Comparison of ENCODE assay signal across 14 cellular contexts in the genomic region with DNA sequence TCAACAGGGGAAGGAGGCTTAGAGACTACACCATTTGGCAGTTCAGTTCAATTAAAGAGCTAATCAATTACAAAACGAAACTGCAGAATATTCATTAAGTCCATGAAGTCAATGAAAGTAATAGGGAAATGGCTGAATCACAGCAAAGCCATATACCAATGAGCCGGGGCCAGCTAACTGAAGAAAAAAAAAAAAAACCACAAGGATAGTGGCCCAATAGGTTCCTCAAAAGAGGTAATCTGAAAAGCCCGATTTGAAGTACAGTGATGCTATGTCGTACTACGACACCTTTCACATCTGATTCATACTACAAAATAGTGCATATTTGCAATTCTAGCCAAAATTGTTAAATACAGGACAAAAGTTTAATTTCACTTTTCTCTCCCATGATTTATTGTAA. TPM values are rescaled to one million over a fixed set of nuclear protein-coding genes. Genes with fewer than 3 reads are reported as not detected.
DNase-seq lines count a peak whose midpoint lies in the region; ATAC-seq and TF ChIP-seq lines count a peak whose summit lies in the region.
"Had no signal": no experiment of that assay in that cellular context is flagged by ENCODE, and none has a peak within 500 bp of the region (broad histone marks: within the 10 kb centered on the region; RNA-seq: fewer than 3 reads in every experiment).

No MANE protein-coding gene starts in this region.

- peak overlapping the region; percentile 73 to 81 for H3K4me3 ChIP-seq in HCT116 (replicated peaks in 1 of 2; ENCODE audit: low read depth in 1 of 2, low read length in 2 of 2)

- BruUV-seq in HCT116 (replicated peaks; lab: Mats Ljungman, UMichigan), result no TSS peak

- peak overlapping the region; percentile 98; the same call in 1 of the 2 replicates for H3K27ac ChIP-seq in HCT116 (ENCODE audit: low read depth, low read length)

- TF ChIP-seq CTCF in HCT116 (IDR thresholded peaks at IDR 0.05 in 2 of 3, conservative IDR thresholded peaks at IDR 0.05 in 1 of 3; ENCODE audit: borderline replicate concordance in 1 of 3, insufficient read depth in 1 of 3, low read depth in 2 of 3, low read length in 2 of 3), result no peak
- no peak for TF ChIP-seq CTCF in mesothelial cell of epicardium (IDR thresholded peaks at IDR 0.05; ENCODE audit: unreplicated experiment)

- no peak for TF ChIP-seq POLR2A in HCT116 (IDR thresholded peaks at IDR 0.05; ENCODE audit: borderline replicate concordance, extremely low read depth, insufficient read depth, insufficient read length)

- DNase-seq in AML-193 (lab: John Stamatoyannopoulos, UW) (peak; percentile 43 to 50), HCT116 (ENCODE audit: low read depth, low spot score) (no peak), T-cell (no peak), mesothelial cell of epicardium (ENCODE audit: low spot score in 2 of 2, unreplicated experiment in 2 of 2) (no peak), NCI-H526 treated with DMSO at 0.1 percent for 48 hours (lab: John Stamatoyannopoulos, UW) (no peak), HuH-7 (ENCODE audit: low spot score) (no peak)
- DNase-seq in activated T-helper 2 cell treated with anti-CD3 and anti-CD28 coated beads, Interferon-gamma antibody, Interleukin-2, Interleukin-4, amounts not matched to agents 10 μg/mL and 5 μg/mL and 100 μg/mL, durations not matched to agents 14 hours and 24 hours and 36 hours (ENCODE audit: low spot score), result no peak
- DNase-seq: COR-L47; effector CD8-positive, alpha-beta T cell; hippocampal formation; NCI-H1092; NCI-H524 treated with DMSO at 0.1 percent for 48 hours; posterior cingulate gyrus had no signal

- H3K36me3 ChIP-seq in HCT116 (ENCODE audit: control insufficient read depth in 1 of 2, insufficient read depth in 2 of 2, low read length in 2 of 2), result 0 out of 4 replicates have a peak, but pooled peaks cover 0 to 4% of the 10 kb centered on the region in 2 experiments

- H3K9me3 ChIP-seq in HCT116 (ENCODE audit: control insufficient read depth in 1 of 2, insufficient read depth in 1 of 2, low read depth in 1 of 2, low read length in 2 of 2), result no peaks in the 10 kb centered on the region

- ATAC-seq in HCT116 (no peak), T-cell (replicated peaks in 1 of 4) (no peak), GM18909 (IDR thresholded peaks at IDR 0.05; ENCODE audit: poor library complexity, unreplicated experiment) (no peak)

- RAD21 ChIA-PET in HCT116 (lab: Charles Lee; ENCODE audit: low non-redundant PET in 1 of 2, low total read pairs in 2 of 2, uncharacterized antibody in 2 of 2, unreplicated experiment in 2 of 2), result interaction anchor here (0.6 to 1.0 kb wide), 2 partner anchors 13 to 66 kb away, joined by 3 to 4 read pairs; no protein-coding TSS in a partner anchor

- POLR2A ChIA-PET in HCT116 (lab: Charles Lee), result interaction anchor here (1.0 kb wide), 1 partner anchor 30 kb away, joined by 3 read pairs; no protein-coding TSS in a partner anchor
- POLR2A ChIA-PET in T-cell (lab: Charles Lee), result interaction anchor here in 1 of 2 donors (0.6 kb wide), 1 partner anchor 389 kb away, joined by 5 read pairs; no protein-coding TSS in a partner anchor

- peaks cover 98% of the 10 kb centered on the region for H3K79me2 ChIP-seq in HCT116 (ENCODE audit: insufficient read depth, low read length)

- peak overlapping the region; percentile 85 for H3K9ac ChIP-seq in HCT116 (ENCODE audit: low read length)

- H3K4me3 Mint-ChIP-seq in T-cell, result peak overlapping the region in 2 of 3 donors; percentile 22 to 93
- peak overlapping the region; percentile 26 for H3K4me3 Mint-ChIP-seq in mesothelial cell of epicardium
- H3K4me3 Mint-ChIP-seq in activated T-helper 2 cell treated with anti-CD3 and anti-CD28 coated beads, Interferon-gamma antibody, Interleukin-2, Interleukin-4, amounts not matched to agents 10 μg/mL and 5 μg/mL and 100 μg/mL, durations not matched to agents 14 hours and 24 hours and 36 hours (ENCODE audit: low read depth), result no peak overlapping the region

- CTCF ChIA-PET in HCT116 (lab: Charles Lee), result no interaction called here
- CTCF ChIA-PET in T-cell (lab: Charles Lee), result no interaction called here

- H3K4me2 ChIP-seq in HCT116 (ENCODE audit: low read length), result peak overlapping the region; percentile 87

- peaks cover 67 to 73% (median 68%) of the 10 kb centered on the region in 3 donors for H3K4me1 Mint-ChIP-seq in T-cell
- peaks cover 35% of the 10 kb centered on the region for H3K4me1 Mint-ChIP-seq in mesothelial cell of epicardium
- peaks cover 47% of the 10 kb centered on the region for H3K4me1 Mint-ChIP-seq in activated T-helper 2 cell treated with anti-CD3 and anti-CD28 coated beads, Interferon-gamma antibody, Interleukin-2, Interleukin-4, amounts not matched to agents 10 μg/mL and 5 μg/mL and 100 μg/mL, durations not matched to agents 14 hours and 24 hours and 36 hours (ENCODE audit: low read depth)

- intact Hi-C loops in HCT116 (cut with micrococcal nuclease), result loop anchor here (5.0 kb wide), 2 partner anchors 44 to 64 kb away; no protein-coding TSS in a partner anchor
- intact Hi-C loops in activated T-helper 2 cell treated with anti-CD3 and anti-CD28 coated beads, Interferon-gamma antibody, Interleukin-2, Interleukin-4, amounts not matched to agents 10 μg/mL and 5 μg/mL and 100 μg/mL, durations not matched to agents 14 hours and 24 hours and 36 hours (cut with micrococcal nuclease), result loop anchor here (5.0 to 10.0 kb wide), 5 partner anchors 64 to 419 kb away; a partner anchor contains a TSS

- H3K9me3 Mint-ChIP-seq in T-cell (no peaks in the 10 kb centered on the region), mesothelial cell of epicardium (no peaks in the 10 kb centered on the region)
- no peaks in the 10 kb centered on the region for H3K9me3 Mint-ChIP-seq in activated T-helper 2 cell treated with anti-CD3 and anti-CD28 coated beads, Interferon-gamma antibody, Interleukin-2, Interleukin-4, amounts not matched to agents 10 μg/mL and 5 μg/mL and 100 μg/mL, durations not matched to agents 14 hours and 24 hours and 36 hours

- H2AFZ ChIP-seq in HCT116 (ENCODE audit: low read depth, low read length, poor library complexity, severe bottlenecking), result no peak overlapping the region

- TF ChIP-seq RAD21 in HCT116 (IDR thresholded peaks at IDR 0.05; ENCODE audit: low read depth), result no peak

- H4K20me1 ChIP-seq in HCT116 (ENCODE audit: insufficient read depth), result peaks cover 5% of the 10 kb centered on the region; the same call in 1 of the 2 replicates

- no peak overlapping the region for H3K27ac Mint-ChIP-seq in T-cell
- no peak overlapping the region for H3K27ac Mint-ChIP-seq in mesothelial cell of epicardium
- H3K27ac Mint-ChIP-seq in activated T-helper 2 cell treated with anti-CD3 and anti-CD28 coated beads, Interferon-gamma antibody, Interleukin-2, Interleukin-4, amounts not matched to agents 10 μg/mL and 5 μg/mL and 100 μg/mL, durations not matched to agents 14 hours and 24 hours and 36 hours, result no peak overlapping the region

- peaks cover 52 to 80% of the 10 kb centered on the region in 2 experiments for H3K4me1 ChIP-seq in HCT116 (ENCODE audit: control insufficient read depth in 1 of 2, insufficient read depth in 2 of 2, low read length in 2 of 2)

- no peaks in the 10 kb centered on the region for H3K9me2 ChIP-seq in HCT116 (ENCODE audit: insufficient read depth)

- H3K36me3 Mint-ChIP-seq in T-cell (peaks cover 5% of the 10 kb centered on the region), mesothelial cell of epicardium (no peaks in the 10 kb centered on the region)
- peaks cover 6% of the 10 kb centered on the region for H3K36me3 Mint-ChIP-seq in activated T-helper 2 cell treated with anti-CD3 and anti-CD28 coated beads, Interferon-gamma antibody, Interleukin-2, Interleukin-4, amounts not matched to agents 10 μg/mL and 5 μg/mL and 100 μg/mL, durations not matched to agents 14 hours and 24 hours and 36 hours (ENCODE audit: low read depth)

- H3K27me3 Mint-ChIP-seq in T-cell, result no peaks in the 10 kb centered on the region
- H3K27me3 Mint-ChIP-seq in mesothelial cell of epicardium (ENCODE audit: low read depth), result no peaks in the 10 kb centered on the region
- H3K27me3 Mint-ChIP-seq in activated T-helper 2 cell treated with anti-CD3 and anti-CD28 coated beads, Interferon-gamma antibody, Interleukin-2, Interleukin-4, amounts not matched to agents 10 μg/mL and 5 μg/mL and 100 μg/mL, durations not matched to agents 14 hours and 24 hours and 36 hours (ENCODE audit: low read depth), result peaks cover 18% of the 10 kb centered on the region

- no peaks in the 10 kb centered on the region for H3K27me3 ChIP-seq in HCT116 (ENCODE audit: insufficient read depth, low read length)

TF ChIP-seq in HCT116, 20 proteins besides CTCF, POLR2A, EP300 and RAD21 (continues in another document):
- TF ChIP-seq CEBPB (IDR thresholded peaks at IDR 0.05; ENCODE audit: low read depth) (no peak), SIN3A (IDR thresholded peaks at IDR 0.05; ENCODE audit: low read depth) (no peak)
- TF ChIP-seq, protein P1, sequence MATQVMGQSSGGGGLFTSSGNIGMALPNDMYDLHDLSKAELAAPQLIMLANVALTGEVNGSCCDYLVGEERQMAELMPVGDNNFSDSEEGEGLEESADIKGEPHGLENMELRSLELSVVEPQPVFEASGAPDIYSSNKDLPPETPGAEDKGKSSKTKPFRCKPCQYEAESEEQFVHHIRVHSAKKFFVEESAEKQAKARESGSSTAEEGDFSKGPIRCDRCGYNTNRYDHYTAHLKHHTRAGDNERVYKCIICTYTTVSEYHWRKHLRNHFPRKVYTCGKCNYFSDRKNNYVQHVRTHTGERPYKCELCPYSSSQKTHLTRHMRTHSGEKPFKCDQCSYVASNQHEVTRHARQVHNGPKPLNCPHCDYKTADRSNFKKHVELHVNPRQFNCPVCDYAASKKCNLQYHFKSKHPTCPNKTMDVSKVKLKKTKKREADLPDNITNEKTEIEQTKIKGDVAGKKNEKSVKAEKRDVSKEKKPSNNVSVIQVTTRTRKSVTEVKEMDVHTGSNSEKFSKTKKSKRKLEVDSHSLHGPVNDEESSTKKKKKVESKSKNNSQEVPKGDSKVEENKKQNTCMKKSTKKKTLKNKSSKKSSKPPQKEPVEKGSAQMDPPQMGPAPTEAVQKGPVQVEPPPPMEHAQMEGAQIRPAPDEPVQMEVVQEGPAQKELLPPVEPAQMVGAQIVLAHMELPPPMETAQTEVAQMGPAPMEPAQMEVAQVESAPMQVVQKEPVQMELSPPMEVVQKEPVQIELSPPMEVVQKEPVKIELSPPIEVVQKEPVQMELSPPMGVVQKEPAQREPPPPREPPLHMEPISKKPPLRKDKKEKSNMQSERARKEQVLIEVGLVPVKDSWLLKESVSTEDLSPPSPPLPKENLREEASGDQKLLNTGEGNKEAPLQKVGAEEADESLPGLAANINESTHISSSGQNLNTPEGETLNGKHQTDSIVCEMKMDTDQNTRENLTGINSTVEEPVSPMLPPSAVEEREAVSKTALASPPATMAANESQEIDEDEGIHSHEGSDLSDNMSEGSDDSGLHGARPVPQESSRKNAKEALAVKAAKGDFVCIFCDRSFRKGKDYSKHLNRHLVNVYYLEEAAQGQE (IDR thresholded peaks at IDR 0.05; ENCODE audit: low read depth), result no peak

RNA-seq across cellular contexts. Expression of a gene that starts 2.5 kb away (rescaled TPM):
- total RNA-seq in HCT116 (2021; ENCODE audit: unreplicated experiment) (80.3 TPM), T-cell (10 to 100 TPM; 19.1 to 24.6 (median 23.0) TPM), mesothelial cell of epicardium (35.1 to 37.0 TPM (median 35.3 TPM) in 3 replicates)
- 17.4 and 25.6 TPM in 2 replicates for polyA plus RNA-seq in HCT116 (2012)
- total RNA-seq in activated T-helper 2 cell treated with anti-CD3 and anti-CD28 coated beads, Interferon-gamma antibody, Interleukin-2, Interleukin-4, amounts not matched to agents 10 μg/mL and 5 μg/mL and 100 μg/mL, durations not matched to agents 14 hours and 24 hours and 36 hours, result 2.7 and 3.5 TPM in 2 replicates

Comparison
In these comparisons a context has a peak if more than half of its experiments do, and no peak if none do; other contexts are left out.
1. DNase-seq: peak in AML-193 (2 of 2); none in HCT116 (single experiment), T-cell (0 of 34), mesothelial cell of epicardium (0 of 2), NCI-H526 treated with DMSO at 0.1 percent for 48 hours (single experiment), activated T-helper 2 cell treated with anti-CD3 and anti-CD28 coated beads, Interferon-gamma antibody, Interleukin-2, Interleukin-4, amounts not matched to agents 10 μg/mL and 5 μg/mL and 100 μg/mL, durations not matched to agents 14 hours and 24 hours and 36 hours (single experiment) and HuH-7 (single experiment).